In the genomic region with DNA sequence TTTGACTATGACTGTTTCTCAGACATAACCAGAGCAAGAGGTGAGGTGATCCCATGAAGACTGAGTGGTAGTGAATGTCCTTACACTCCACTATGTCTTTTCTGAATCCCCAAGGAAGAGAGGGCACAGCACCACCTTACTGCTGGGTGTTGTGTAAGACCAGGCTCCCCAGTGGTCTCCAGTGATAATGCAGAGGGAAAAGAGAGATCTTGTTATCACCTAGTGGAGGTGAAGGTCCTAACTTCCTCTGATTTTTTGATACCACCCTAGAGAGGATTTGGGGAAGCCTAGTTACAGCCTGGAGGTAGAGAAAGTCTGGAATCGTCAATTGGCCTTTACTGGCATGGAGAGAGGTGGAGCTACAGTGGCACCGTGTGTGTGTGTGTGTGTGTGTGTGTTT, we compare ENCODE assay signal across 20 cellular contexts.
DNase-seq lines count a peak whose midpoint lies in the region; ATAC-seq and TF ChIP-seq lines count a peak whose summit lies in the region.
"Had no signal": no experiment of that assay in that cellular context is flagged by ENCODE, and none has a peak within 500 bp of the region (broad histone marks: within the 10 kb centered on the region; RNA-seq: fewer than 3 reads in every experiment).

No MANE protein-coding gene starts in this region.

- H3K79me2 ChIP-seq in HCT116 (ENCODE audit: insufficient read depth, low read length): no peaks in the 10 kb centered on the region

- H3K9me3 Mint-ChIP-seq in WTC11: no peaks in the 10 kb centered on the region

- CTCF ChIA-PET in HCT116 (lab: Charles Lee) (no interaction called here), WTC11 (lab: Charles Lee) (no interaction called here)

- intact Hi-C loops in HCT116 (cut with micrococcal nuclease): no loop called here

- H3K27ac Mint-ChIP-seq in WTC11: no peak overlapping the region
- H3K27ac Mint-ChIP-seq: CD8-positive, alpha-beta memory T cell had no signal

- no peak for TF ChIP-seq POLR2A in HCT116 (IDR thresholded peaks at IDR 0.05; ENCODE audit: borderline replicate concordance, extremely low read depth, insufficient read depth, insufficient read length)

- H3K4me2 ChIP-seq in HCT116 (ENCODE audit: low read length): no peak overlapping the region
- H3K4me2 ChIP-seq: KMS-11 had no signal

- H3K9ac ChIP-seq in HCT116 (ENCODE audit: low read length): no peak overlapping the region
- H3K9ac ChIP-seq: KMS-11 had no signal

- no peak overlapping the region for H2AFZ ChIP-seq in HCT116 (ENCODE audit: low read depth, low read length, poor library complexity, severe bottlenecking)

- no peak overlapping the region for H3K4me3 Mint-ChIP-seq in WTC11
- H3K4me3 Mint-ChIP-seq: CD8-positive, alpha-beta memory T cell had no signal

- ATAC-seq in HCT116: peak; percentile 58; the same call in 1 of the 2 replicates
- ATAC-seq in WTC11: peak; percentile 96
- ATAC-seq in HG02884 (IDR thresholded peaks at IDR 0.05; ENCODE audit: unreplicated experiment): no peak

- H4K20me1 ChIP-seq in HCT116 (ENCODE audit: insufficient read depth): no peaks in the 10 kb centered on the region

- no peak overlapping the region for H3K4me3 ChIP-seq in HCT116 (replicated peaks in 1 of 2; ENCODE audit: low read depth in 1 of 2, low read length in 2 of 2)
- H3K4me3 ChIP-seq: HAP-1 had no signal

- TF ChIP-seq CTCF in HCT116 (IDR thresholded peaks at IDR 0.05 in 2 of 3, conservative IDR thresholded peaks at IDR 0.05 in 1 of 3; ENCODE audit: borderline replicate concordance in 1 of 3, insufficient read depth in 1 of 3, low read depth in 2 of 3, low read length in 2 of 3) (no peak), WTC11 (IDR thresholded peaks at IDR 0.05) (no peak)

- DNase-seq in NCI-H82 (lab: John Stamatoyannopoulos, UW) (peak; percentile 26), NCI-H82 treated with DMSO at 0.1 percent for 48 hours (lab: John Stamatoyannopoulos, UW; ENCODE audit: unreplicated experiment) (no peak), HCT116 (ENCODE audit: low read depth, low spot score) (no peak), WTC11 (ENCODE audit: low spot score) (no peak), iPS-NIHi11 (ENCODE audit: low spot score) (peak; percentile 7), inferior parietal cortex (ENCODE audit: extremely low spot score) (no peak), mesenteric fat pad (ENCODE audit: low spot score) (no peak)
- DNase-seq: AML-193; C1 segment of cervical spinal cord; Calu3; DMS79; NCI-H1105; NCI-H146; NCI-H2029; NCI-H526 treated with DMSO at 0.1 percent for 48 hours; NK-92 treated with Interleukin-12 subunit alpha and Interleukin-12 subunit beta, amount 100 ng/mL, for 24 hours had no signal

- H3K4me1 Mint-ChIP-seq in WTC11: 0 out of 2 replicates have a peak, but pooled peaks cover 3% of the 10 kb centered on the region
- H3K4me1 Mint-ChIP-seq: CD8-positive, alpha-beta memory T cell had no signal

- no peaks in the 10 kb centered on the region for H3K9me3 ChIP-seq in HCT116 (ENCODE audit: control insufficient read depth in 1 of 2, insufficient read depth in 1 of 2, low read depth in 1 of 2, low read length in 2 of 2)
- H3K9me3 ChIP-seq: HAP-1 had no signal

- H3K27me3 ChIP-seq in HCT116 (ENCODE audit: insufficient read depth, low read length): no peaks in the 10 kb centered on the region

- BruUV-seq in HCT116 (replicated peaks; lab: Mats Ljungman, UMichigan): no TSS peak

- H3K27me3 Mint-ChIP-seq in WTC11 (ENCODE audit: low read depth): no peaks in the 10 kb centered on the region
- H3K27me3 Mint-ChIP-seq: CD8-positive, alpha-beta memory T cell had no signal

- 0 out of 2 replicates have a peak, but pooled peaks cover 3% of the 10 kb centered on the region for H3K9me2 ChIP-seq in HCT116 (ENCODE audit: insufficient read depth)

- H3K36me3 Mint-ChIP-seq in WTC11: no peaks in the 10 kb centered on the region
- H3K36me3 Mint-ChIP-seq: CD8-positive, alpha-beta memory T cell had no signal

- H3K4me1 ChIP-seq in HCT116 (ENCODE audit: control insufficient read depth in 1 of 2, insufficient read depth in 2 of 2, low read length in 2 of 2): no peaks in the 10 kb centered on the region

- H3K36me3 ChIP-seq in HCT116 (ENCODE audit: control insufficient read depth in 1 of 2, insufficient read depth in 2 of 2, low read length in 2 of 2): no peaks in the 10 kb centered on the region
- H3K36me3 ChIP-seq: HAP-1 had no signal

- H3K27ac ChIP-seq in HCT116 (ENCODE audit: low read depth, low read length): no peak overlapping the region
- H3K27ac ChIP-seq: KMS-11 had no signal

- POLR2A ChIA-PET in HCT116 (lab: Charles Lee): no interaction called here
- POLR2A ChIA-PET in WTC11 (lab: Charles Lee): no interaction called here

- RAD21 ChIA-PET in HCT116 (lab: Charles Lee; ENCODE audit: low non-redundant PET in 1 of 2, low total read pairs in 2 of 2, uncharacterized antibody in 2 of 2, unreplicated experiment in 2 of 2): no interaction called here

- TF ChIP-seq RAD21 in HCT116 (IDR thresholded peaks at IDR 0.05; ENCODE audit: low read depth): no peak

TF ChIP-seq in HCT116, 20 proteins besides CTCF, POLR2A, EP300 and RAD21 (continues in another document):
- no peak for TF ChIP-seq EZH2phosphoT487 (IDR thresholded peaks at IDR 0.05; ENCODE audit: borderline replicate concordance)
- TF ChIP-seq CEBPB (IDR thresholded peaks at IDR 0.05; ENCODE audit: low read depth): no peak
- TF ChIP-seq, protein P1, sequence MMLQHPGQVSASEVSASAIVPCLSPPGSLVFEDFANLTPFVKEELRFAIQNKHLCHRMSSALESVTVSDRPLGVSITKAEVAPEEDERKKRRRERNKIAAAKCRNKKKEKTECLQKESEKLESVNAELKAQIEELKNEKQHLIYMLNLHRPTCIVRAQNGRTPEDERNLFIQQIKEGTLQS (IDR thresholded peaks at IDR 0.05): no peak
- no peak for TF ChIP-seq ZFX (IDR thresholded peaks at IDR 0.05)
- no peak for TF ChIP-seq SIN3A (IDR thresholded peaks at IDR 0.05; ENCODE audit: low read depth)
- no peak for TF ChIP-seq TCF7L2 (IDR thresholded peaks at IDR 0.05; ENCODE audit: borderline replicate concordance, extremely low read depth, insufficient read depth, insufficient read length)
- TF ChIP-seq SRF (IDR thresholded peaks at IDR 0.05; ENCODE audit: low read depth): no peak
- no peak for TF ChIP-seq EZH2 (IDR thresholded peaks at IDR 0.05)

TF ChIP-seq in WTC11, 78 proteins besides CTCF, POLR2A, EP300 and RAD21:
- TF ChIP-seq TCF7 (CRISPR knock-in tag; IDR thresholded peaks at IDR 0.05; ENCODE audit: low read depth) (no peak), ATF2 (CRISPR knock-in tag; IDR thresholded peaks at IDR 0.05; ENCODE audit: borderline replicate concordance, low read depth) (no peak), SP1 (CRISPR knock-in tag; conservative IDR thresholded peaks at IDR 0.05) (no peak), ZNF396 (CRISPR knock-in tag; IDR thresholded peaks at IDR 0.05; ENCODE audit: borderline replicate concordance) (no peak), ESRRA (CRISPR knock-in tag; IDR thresholded peaks at IDR 0.05; ENCODE audit: borderline replicate concordance) (no peak)
- TF ChIP-seq, protein P2, sequence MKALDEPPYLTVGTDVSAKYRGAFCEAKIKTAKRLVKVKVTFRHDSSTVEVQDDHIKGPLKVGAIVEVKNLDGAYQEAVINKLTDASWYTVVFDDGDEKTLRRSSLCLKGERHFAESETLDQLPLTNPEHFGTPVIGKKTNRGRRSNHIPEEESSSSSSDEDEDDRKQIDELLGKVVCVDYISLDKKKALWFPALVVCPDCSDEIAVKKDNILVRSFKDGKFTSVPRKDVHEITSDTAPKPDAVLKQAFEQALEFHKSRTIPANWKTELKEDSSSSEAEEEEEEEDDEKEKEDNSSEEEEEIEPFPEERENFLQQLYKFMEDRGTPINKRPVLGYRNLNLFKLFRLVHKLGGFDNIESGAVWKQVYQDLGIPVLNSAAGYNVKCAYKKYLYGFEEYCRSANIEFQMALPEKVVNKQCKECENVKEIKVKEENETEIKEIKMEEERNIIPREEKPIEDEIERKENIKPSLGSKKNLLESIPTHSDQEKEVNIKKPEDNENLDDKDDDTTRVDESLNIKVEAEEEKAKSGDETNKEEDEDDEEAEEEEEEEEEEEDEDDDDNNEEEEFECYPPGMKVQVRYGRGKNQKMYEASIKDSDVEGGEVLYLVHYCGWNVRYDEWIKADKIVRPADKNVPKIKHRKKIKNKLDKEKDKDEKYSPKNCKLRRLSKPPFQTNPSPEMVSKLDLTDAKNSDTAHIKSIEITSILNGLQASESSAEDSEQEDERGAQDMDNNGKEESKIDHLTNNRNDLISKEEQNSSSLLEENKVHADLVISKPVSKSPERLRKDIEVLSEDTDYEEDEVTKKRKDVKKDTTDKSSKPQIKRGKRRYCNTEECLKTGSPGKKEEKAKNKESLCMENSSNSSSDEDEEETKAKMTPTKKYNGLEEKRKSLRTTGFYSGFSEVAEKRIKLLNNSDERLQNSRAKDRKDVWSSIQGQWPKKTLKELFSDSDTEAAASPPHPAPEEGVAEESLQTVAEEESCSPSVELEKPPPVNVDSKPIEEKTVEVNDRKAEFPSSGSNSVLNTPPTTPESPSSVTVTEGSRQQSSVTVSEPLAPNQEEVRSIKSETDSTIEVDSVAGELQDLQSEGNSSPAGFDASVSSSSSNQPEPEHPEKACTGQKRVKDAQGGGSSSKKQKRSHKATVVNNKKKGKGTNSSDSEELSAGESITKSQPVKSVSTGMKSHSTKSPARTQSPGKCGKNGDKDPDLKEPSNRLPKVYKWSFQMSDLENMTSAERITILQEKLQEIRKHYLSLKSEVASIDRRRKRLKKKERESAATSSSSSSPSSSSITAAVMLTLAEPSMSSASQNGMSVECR (CRISPR knock-in tag; IDR thresholded peaks at IDR 0.05; ENCODE audit: borderline replicate concordance): no peak
TF ChIP-seq in WTC11: peak in this region for 0.

Comparison
In these comparisons a context has a peak if more than half of its experiments do, and no peak if none do; other contexts are left out.
1. DNase-seq: peak in NCI-H82 (single experiment) and iPS-NIHi11 (single experiment); none in NCI-H82 treated with DMSO at 0.1 percent for 48 hours (single experiment), HCT116 (single experiment), WTC11 (single experiment), inferior parietal cortex (single experiment) and mesenteric fat pad (single experiment).